Comparison of ENCODE assay signal across 8 cellular contexts in genomic region chr14:101705733-101706508, GRCh38.
DNase-seq lines count a peak whose midpoint lies in the region; ATAC-seq lines count a peak whose summit lies in the region.

No MANE protein-coding gene starts in this region.

- no peaks in the 10 kb centered on the region for H3K36me3 ChIP-seq in NT2/D1 (ENCODE audit: insufficient read depth, insufficient read length, low read length)
- no peaks in the 10 kb centered on the region for H3K36me3 ChIP-seq in iPS-18a (ENCODE audit: control insufficient read depth, low read depth, low read length)

- H3K9ac ChIP-seq in NT2/D1 (ENCODE audit: insufficient read length, low read depth) (peak overlapping the region; percentile 16), iPS-18a (ENCODE audit: low read length) (no peak overlapping the region)

- H3K9me3 ChIP-seq in NT2/D1 (ENCODE audit: insufficient read depth, low read length) (no peaks in the 10 kb centered on the region), iPS-18a (ENCODE audit: control insufficient read depth, low read depth, low read length) (no peaks in the 10 kb centered on the region)

- no peak for ATAC-seq in HG02588 (IDR thresholded peaks at IDR 0.05; ENCODE audit: unreplicated experiment)
- no peak for ATAC-seq in HG03095 (IDR thresholded peaks at IDR 0.05; ENCODE audit: unreplicated experiment)

- H3K4me1 ChIP-seq in NT2/D1 (ENCODE audit: insufficient read depth, insufficient read length) (peaks cover 19% of the 10 kb centered on the region), iPS-18a (ENCODE audit: control insufficient read depth, low read depth, low read length) (peaks cover 2% of the 10 kb centered on the region)

- DNase-seq in COLO668 (lab: John Stamatoyannopoulos, UW; ENCODE audit: unreplicated experiment) (peak; percentile 77), NT2/D1 (ENCODE audit: low read depth, low spot score) (no peak), SIG-M5 treated with dmso at 0.1 percent for 504 hours (lab: John Stamatoyannopoulos, UW; ENCODE audit: unreplicated experiment) (no peak)
- peak; percentile 68 for DNase-seq in activated naive CD4-positive, alpha-beta T cell treated with anti-CD3 and anti-CD28 coated beads, Interleukin-2, amount 50 U/mL, for 16 hours
- peak; percentile 40 to 56 for DNase-seq in stimulated activated CD4-positive, alpha-beta T cell treated with anti-CD3 and anti-CD28 coated beads, Interleukin-15, amount 100 ng/mL, for 1 hour (ENCODE audit: low read depth in 1 of 2, low spot score in 1 of 2)

- H3K27me3 ChIP-seq in NT2/D1 (ENCODE audit: insufficient read depth, insufficient read length) (no peaks in the 10 kb centered on the region), iPS-18a (ENCODE audit: control insufficient read depth, insufficient read depth, low read length) (peaks cover 51% of the 10 kb centered on the region)

- H3K4me3 ChIP-seq in NT2/D1 (ENCODE audit: insufficient read length, low read depth) (no peak overlapping the region), iPS-18a (ENCODE audit: low read length) (peak overlapping the region; percentile 1)

- no peak overlapping the region for H3K27ac ChIP-seq in iPS-18a (ENCODE audit: low read length)

Comparison
In these comparisons a context has a peak if more than half of its experiments do, and no peak if none do; other contexts are left out.
1. DNase-seq: peak in COLO668 (single experiment), activated naive CD4-positive, alpha-beta T cell treated with anti-CD3 and anti-CD28 coated beads, Interleukin-2, amount 50 U/mL, for 16 hours (single experiment) and stimulated activated CD4-positive, alpha-beta T cell treated with anti-CD3 and anti-CD28 coated beads, Interleukin-15, amount 100 ng/mL, for 1 hour (2 of 2); none in NT2/D1 (single experiment) and SIG-M5 treated with dmso at 0.1 percent for 504 hours (single experiment).